8 cellular contexts compared by ENCODE assay signal in the genomic region with DNA sequence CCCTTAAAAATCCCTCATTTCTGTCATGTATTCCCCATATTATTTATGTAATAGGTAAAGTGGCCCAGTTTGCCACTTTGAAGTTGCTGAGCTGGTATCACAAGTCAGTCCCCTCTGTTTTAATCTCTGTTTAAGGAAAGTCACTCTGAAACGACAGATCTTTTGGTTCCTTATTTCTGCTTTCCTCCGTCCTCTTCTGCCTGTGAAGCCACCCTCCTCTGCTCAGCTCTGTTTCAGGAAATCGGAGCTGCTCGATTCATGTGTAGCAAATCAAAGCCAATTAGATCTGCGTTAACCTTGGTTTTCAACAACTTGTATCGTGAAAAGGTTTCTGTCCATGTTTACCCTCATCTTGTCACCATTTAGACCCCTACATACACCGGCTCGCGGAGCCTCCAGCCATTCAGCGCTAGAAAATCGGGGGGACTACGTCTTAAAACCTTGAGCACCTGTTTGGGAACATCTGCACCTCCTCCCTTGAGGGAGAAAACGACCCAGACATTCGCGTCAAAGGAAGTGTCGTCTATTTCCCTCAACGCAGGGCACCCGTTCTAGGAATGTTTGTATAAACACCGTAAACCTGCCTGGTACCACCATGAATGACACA. TPM values are rescaled to one million over a fixed set of nuclear protein-coding genes. Genes with fewer than 3 reads are reported as not detected.
A peak's percentile ranks its signal among the peaks of the same experiment; 100 is the strongest.
DNase-seq lines count a peak whose midpoint lies in the region; ATAC-seq and TF ChIP-seq lines count a peak whose summit lies in the region.

No MANE protein-coding gene starts in this region.

- H3K9ac ChIP-seq in iPS-15b (ENCODE audit: low read depth, low read length): peak overlapping the region; percentile 82

- 0 to 2% (median 1%) methylated on average over 19 of the region's 19 CpGs for WGBS in adrenal gland, 4 donors

- ATAC-seq in activated CD8-positive, alpha-beta memory T cell treated with anti-CD3 and anti-CD28 coated beads, Interleukin-2, amount 10 ng/mL, durations not matched to agents 7 days and 5 days: no peak
- peak; percentile 21 for ATAC-seq in HG02678 (IDR thresholded peaks at IDR 0.05; ENCODE audit: unreplicated experiment)
- no peak for ATAC-seq in stimulated activated effector memory CD8-positive, alpha-beta T cell treated with anti-CD3 and anti-CD28 coated beads, Interleukin-12 subunit alpha, Interleukin-12 subunit beta, amount 100 ng/mL, for 72 hours

- H3K27ac Mint-ChIP-seq in activated CD8-positive, alpha-beta memory T cell treated with anti-CD3 and anti-CD28 coated beads, Interleukin-2, amount 10 ng/mL, durations not matched to agents 7 days and 5 days: peak overlapping the region; percentile 87
- H3K27ac Mint-ChIP-seq in stimulated activated effector memory CD8-positive, alpha-beta T cell treated with anti-CD3 and anti-CD28 coated beads, Interleukin-12 subunit alpha, Interleukin-12 subunit beta, amount 100 ng/mL, for 72 hours: peak overlapping the region; percentile 98

- H3K36me3 Mint-ChIP-seq in activated CD8-positive, alpha-beta memory T cell treated with anti-CD3 and anti-CD28 coated beads, Interleukin-2, amount 10 ng/mL, durations not matched to agents 7 days and 5 days: peaks cover 8% of the 10 kb centered on the region
- peaks cover 10% of the 10 kb centered on the region for H3K36me3 Mint-ChIP-seq in stimulated activated effector memory CD8-positive, alpha-beta T cell treated with anti-CD3 and anti-CD28 coated beads, Interleukin-12 subunit alpha, Interleukin-12 subunit beta, amount 100 ng/mL, for 72 hours

- no peaks in the 10 kb centered on the region for H3K9me3 Mint-ChIP-seq in activated CD8-positive, alpha-beta memory T cell treated with anti-CD3 and anti-CD28 coated beads, Interleukin-2, amount 10 ng/mL, durations not matched to agents 7 days and 5 days (ENCODE audit: low read depth)
- H3K9me3 Mint-ChIP-seq in stimulated activated effector memory CD8-positive, alpha-beta T cell treated with anti-CD3 and anti-CD28 coated beads, Interleukin-12 subunit alpha, Interleukin-12 subunit beta, amount 100 ng/mL, for 72 hours: no peaks in the 10 kb centered on the region

- H3K9me3 ChIP-seq in adrenal gland (replicated peaks in 1 of 3): no peaks in the 10 kb centered on the region
- no peaks in the 10 kb centered on the region for H3K9me3 ChIP-seq in iPS-15b (ENCODE audit: control insufficient read depth, insufficient read depth, low read length)

- DNase-seq in activated CD8-positive, alpha-beta memory T cell treated with anti-CD3 and anti-CD28 coated beads, Interleukin-2, amount 10 ng/mL, durations not matched to agents 7 days and 5 days: no peak
- no peak for DNase-seq in activated CD8-positive, alpha-beta memory T cell treated with anti-CD3 and anti-CD28 coated beads, Interleukin-2, amount 50 U/mL, for 48 hours
- DNase-seq in NCI-H1417 treated with DMSO at 0.1 percent for 48 hours (lab: John Stamatoyannopoulos, UW): peak; percentile 69
- peak in 2 of 7 donors; percentile 16 to 19 for DNase-seq in adrenal gland
- no peak for DNase-seq in stimulated activated effector memory CD8-positive, alpha-beta T cell treated with anti-CD3 and anti-CD28 coated beads, Interleukin-12 subunit alpha, Interleukin-12 subunit beta, amount 100 ng/mL, for 72 hours (ENCODE audit: low spot score in 2 of 2)
- no peak for DNase-seq in 8988T

- H3K27me3 Mint-ChIP-seq in activated CD8-positive, alpha-beta memory T cell treated with anti-CD3 and anti-CD28 coated beads, Interleukin-2, amount 10 ng/mL, durations not matched to agents 7 days and 5 days: peaks cover 7% of the 10 kb centered on the region

- intact Hi-C loops in adrenal gland (cut with DNase I): no loop called here

- H3K36me3 ChIP-seq in adrenal gland (replicated peaks in 1 of 2) (no peaks in the 10 kb centered on the region), iPS-15b (ENCODE audit: control insufficient read depth, insufficient read depth, low read length) (no peaks in the 10 kb centered on the region)

- peak overlapping the region; percentile 12 to 96 (median 90) for H3K27ac ChIP-seq in adrenal gland

- CTCF ChIA-PET in activated CD8-positive, alpha-beta memory T cell treated with anti-CD3 and anti-CD28 coated beads, Interleukin-2, amount 10 ng/mL, durations not matched to agents 7 days and 5 days (lab: Charles Lee): interaction anchor here (0.7 to 1.6 kb wide), 6 partner anchors 10 to 299 kb away, joined by 3 to 4 read pairs (median 3); a partner anchor contains a TSS

- H3K4me3 Mint-ChIP-seq in activated CD8-positive, alpha-beta memory T cell treated with anti-CD3 and anti-CD28 coated beads, Interleukin-2, amount 10 ng/mL, durations not matched to agents 7 days and 5 days: peak overlapping the region; percentile 83
- H3K4me3 Mint-ChIP-seq in stimulated activated effector memory CD8-positive, alpha-beta T cell treated with anti-CD3 and anti-CD28 coated beads, Interleukin-12 subunit alpha, Interleukin-12 subunit beta, amount 100 ng/mL, for 72 hours: peak overlapping the region; percentile 97

- peaks cover 5 to 11% of the 10 kb centered on the region in 2 donors for H3K4me1 ChIP-seq in adrenal gland (replicated peaks in 1 of 2)
- peaks cover 20% of the 10 kb centered on the region for H3K4me1 ChIP-seq in iPS-15b (ENCODE audit: control insufficient read depth, insufficient read depth, low read length)

- no peak for TF ChIP-seq POLR2A in adrenal gland (IDR thresholded peaks at IDR 0.05)

- peaks cover 23% of the 10 kb centered on the region for H3K4me1 Mint-ChIP-seq in activated CD8-positive, alpha-beta memory T cell treated with anti-CD3 and anti-CD28 coated beads, Interleukin-2, amount 10 ng/mL, durations not matched to agents 7 days and 5 days
- H3K4me1 Mint-ChIP-seq in stimulated activated effector memory CD8-positive, alpha-beta T cell treated with anti-CD3 and anti-CD28 coated beads, Interleukin-12 subunit alpha, Interleukin-12 subunit beta, amount 100 ng/mL, for 72 hours: peaks cover 30% of the 10 kb centered on the region

- no peak for TF ChIP-seq CTCF in adrenal gland (IDR thresholded peaks at IDR 0.05)

- no peaks in the 10 kb centered on the region for H3K27me3 ChIP-seq in adrenal gland
- no peaks in the 10 kb centered on the region for H3K27me3 ChIP-seq in iPS-15b (ENCODE audit: control insufficient read depth, insufficient read depth, low read length)

- H3K4me3 ChIP-seq in adrenal gland (peak overlapping the region in 3 of 4 donors; percentile 39 to 86 (median 81)), iPS-15b (ENCODE audit: low read depth, low read length) (peak overlapping the region; percentile 97)

RNA-seq across cellular contexts. Expression of a gene that starts 0.6 kb away (rescaled TPM):
- total RNA-seq in activated CD8-positive, alpha-beta memory T cell treated with anti-CD3 and anti-CD28 coated beads, Interleukin-2, amount 10 ng/mL, durations not matched to agents 7 days and 5 days: 10 to 100 TPM; 16.3 to 22.7 TPM
- total RNA-seq in adrenal gland: 100 to 1,000 TPM in 1 of 8 donors, 10 to 100 TPM in 7; 27.2 to 121 (median 42.6) TPM
- 100 to 1,000 TPM in 1 of 3 donors, 10 to 100 TPM in 2; 18.3 to 317 (median 21.0) TPM for polyA plus RNA-seq in adrenal gland
